In the genomic region with DNA sequence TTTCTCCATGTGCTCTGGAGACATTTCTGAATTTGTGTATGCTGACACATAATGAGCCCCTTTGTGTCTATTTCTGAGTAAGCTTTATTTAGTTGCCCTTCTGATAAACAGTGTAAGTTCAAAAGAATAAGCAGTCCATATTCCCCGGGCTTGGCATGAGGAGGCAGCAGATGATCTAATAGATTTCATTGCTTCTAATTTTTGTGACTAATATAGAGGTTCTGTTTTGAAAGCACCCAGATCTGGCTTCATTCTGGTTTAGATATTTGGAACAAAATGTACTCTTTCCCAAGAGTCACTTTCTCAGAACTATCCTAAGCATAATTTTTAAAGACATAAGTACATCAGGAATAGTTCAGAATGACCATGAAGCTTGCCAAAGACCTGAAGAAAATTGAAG, we compare ENCODE assay signal across 11 cellular contexts.
DNase-seq lines count a peak whose midpoint lies in the region; ATAC-seq and TF ChIP-seq lines count a peak whose summit lies in the region.
"Had no signal": no experiment of that assay in that cellular context is flagged by ENCODE, and none has a peak within 500 bp of the region (broad histone marks: within the 10 kb centered on the region; RNA-seq: fewer than 3 reads in every experiment).

No MANE protein-coding gene starts in this region.

- intact Hi-C loops in PC-3 (cut with micrococcal nuclease) = no loop called here
- intact Hi-C loops in ovary (cut with DNase I) = no loop called here
- intact Hi-C loops in activated naive CD4-positive, alpha-beta T cell treated with anti-CD3 and anti-CD28 coated beads for 36 hours (cut with micrococcal nuclease) = loop anchor here (5.0 kb wide), 1 partner anchor 358 kb away; no protein-coding TSS in a partner anchor
- intact Hi-C loops in ascending aorta (cut with DNase I) = loop anchor here (5.0 kb wide), 1 partner anchor 133 kb away; no protein-coding TSS in a partner anchor

- TF ChIP-seq CTCF in PC-3 (conservative IDR thresholded peaks at IDR 0.05; ENCODE audit: low read depth, low read length) = no peak
- no peak for TF ChIP-seq CTCF in ovary (IDR thresholded peaks at IDR 0.05)
- TF ChIP-seq CTCF in ascending aorta (IDR thresholded peaks at IDR 0.05) = no peak

- no peaks in the 10 kb centered on the region for H4K20me1 ChIP-seq in PC-3 (ENCODE audit: low read length)

- H3K4me3 Mint-ChIP-seq in activated naive CD4-positive, alpha-beta T cell treated with anti-CD3 and anti-CD28 coated beads for 36 hours = no peak overlapping the region
- H3K4me3 Mint-ChIP-seq: activated T-helper 1 cell treated with anti-CD3 and anti-CD28 coated beads, Interleukin-12 subunit alpha, Interleukin-12 subunit beta, Interleukin-2, Interleukin-4 antibody, amounts not matched to agents 30 ng/mL and 10 ng/mL and 1 ng/mL, durations not matched to agents 14 hours and 24 hours and 36 hours had no signal

- TF ChIP-seq EP300 in ovary (IDR thresholded peaks at IDR 0.05) = peak; percentile 44

- no peaks in the 10 kb centered on the region for H3K9me3 Mint-ChIP-seq in activated naive CD4-positive, alpha-beta T cell treated with anti-CD3 and anti-CD28 coated beads for 36 hours

- H3K4me3 ChIP-seq in ACC112 (ENCODE audit: low read depth, low read length) (no peak overlapping the region), PC-3 (ENCODE audit: low read length) (no peak overlapping the region), ovary (no peak overlapping the region), ascending aorta (no peak overlapping the region)

- H3K27ac ChIP-seq in ACC112 (ENCODE audit: low read depth, low read length) (peak overlapping the region; percentile 42), PC-3 (ENCODE audit: low read length) (no peak overlapping the region), ovary (no peak overlapping the region), ascending aorta (peak overlapping the region in 1 of 2 donors; percentile 34)

- POLR2A ChIA-PET in PC-3 (lab: Charles Lee; ENCODE audit: unreplicated experiment) = no interaction called here

- H3K9me3 ChIP-seq in PC-3 (ENCODE audit: low read length) = no peaks in the 10 kb centered on the region
- no peaks in the 10 kb centered on the region for H3K9me3 ChIP-seq in ovary
- H3K9me3 ChIP-seq in ascending aorta = no peaks in the 10 kb centered on the region

- WGBS in ovary, 3 donors = 0 to 1% (median 0%) methylated on average over 1 of the region's 1 CpG

- H3K4me1 ChIP-seq in ACC112 (ENCODE audit: control insufficient read depth, insufficient read depth, low read length, unreplicated experiment) (peaks cover 25% of the 10 kb centered on the region), PC-3 (ENCODE audit: insufficient read depth, low read length) (peaks cover 8% of the 10 kb centered on the region), ovary (ENCODE audit: insufficient read depth) (no peaks in the 10 kb centered on the region), ascending aorta (no peaks in the 10 kb centered on the region)

- no peak for ATAC-seq in PC-3
- ATAC-seq: SK-N-SH treated with all-trans-retinoic acid at 6 μM for 48 hours had no signal

- no peak overlapping the region for H3K9ac ChIP-seq in PC-3 (ENCODE audit: low read length)

- H2AFZ ChIP-seq in ACC112 (ENCODE audit: low read length, unreplicated experiment) = peak overlapping the region; percentile 2
- no peak overlapping the region for H2AFZ ChIP-seq in PC-3 (ENCODE audit: low read length)

- H3K27me3 ChIP-seq in ACC112 (ENCODE audit: insufficient read depth, low read length) = no peaks in the 10 kb centered on the region
- no peaks in the 10 kb centered on the region for H3K27me3 ChIP-seq in PC-3 (ENCODE audit: low read length)
- no peaks in the 10 kb centered on the region for H3K27me3 ChIP-seq in ovary
- H3K27me3 ChIP-seq in ascending aorta = no peaks in the 10 kb centered on the region

- H3K36me3 ChIP-seq in ACC112 (ENCODE audit: insufficient read depth, low read length) = no peaks in the 10 kb centered on the region
- no peaks in the 10 kb centered on the region for H3K36me3 ChIP-seq in PC-3 (ENCODE audit: low read depth, low read length)
- H3K36me3 ChIP-seq in ovary = no peaks in the 10 kb centered on the region
- no peaks in the 10 kb centered on the region for H3K36me3 ChIP-seq in ascending aorta

- CTCF ChIA-PET in PC-3 (lab: Charles Lee) = no interaction called here
- CTCF ChIA-PET in activated naive CD4-positive, alpha-beta T cell treated with anti-CD3 and anti-CD28 coated beads for 36 hours (lab: Charles Lee) = interaction anchor here (1.3 kb wide), 1 partner anchor 43 kb away, joined by 3 read pairs; no protein-coding TSS in a partner anchor

- H3K36me3 Mint-ChIP-seq in activated naive CD4-positive, alpha-beta T cell treated with anti-CD3 and anti-CD28 coated beads for 36 hours (ENCODE audit: low read depth) = no peaks in the 10 kb centered on the region

- TF ChIP-seq POLR2A in ovary (IDR thresholded peaks at IDR 0.05) = no peak

- no peaks in the 10 kb centered on the region for H3F3A ChIP-seq in PC-3 (ENCODE audit: low read length, unreplicated experiment)

- DNase-seq in PC-3 (peak; percentile 5), fibroblast of peridontal ligament (ENCODE audit: extremely low read depth) (peak; percentile 40), ovary (peak in 1 of 5 donors; percentile 28), GM19238 (ENCODE audit: insufficient read length, low spot score) (no peak), NCI-H345 (lab: John Stamatoyannopoulos, UW) (no peak), ascending aorta (ENCODE audit: low spot score in 2 of 2) (no peak)
- DNase-seq in activated naive CD4-positive, alpha-beta T cell treated with anti-CD3 and anti-CD28 coated beads for 36 hours = no peak
- DNase-seq: NCI-H187 had no signal

- H3K27ac Mint-ChIP-seq in activated naive CD4-positive, alpha-beta T cell treated with anti-CD3 and anti-CD28 coated beads for 36 hours = no peak overlapping the region
- H3K27ac Mint-ChIP-seq: activated T-helper 1 cell treated with anti-CD3 and anti-CD28 coated beads, Interleukin-12 subunit alpha, Interleukin-12 subunit beta, Interleukin-2, Interleukin-4 antibody, amounts not matched to agents 30 ng/mL and 10 ng/mL and 1 ng/mL, durations not matched to agents 14 hours and 24 hours and 36 hours had no signal

- H3K9me2 ChIP-seq in PC-3 (replicated peaks; ENCODE audit: low read length) = no peaks in the 10 kb centered on the region

- H3K4me1 Mint-ChIP-seq in activated naive CD4-positive, alpha-beta T cell treated with anti-CD3 and anti-CD28 coated beads for 36 hours (ENCODE audit: low read depth) = peaks cover 29% of the 10 kb centered on the region

- no peak overlapping the region for H3K4me2 ChIP-seq in PC-3 (ENCODE audit: low read length)

- BruUV-seq in PC-3 (replicated peaks; lab: Mats Ljungman, UMichigan) = no TSS peak

- H3K79me2 ChIP-seq in ACC112 (ENCODE audit: control insufficient read depth, insufficient read depth, low read length, unreplicated experiment) (no peaks in the 10 kb centered on the region), PC-3 (ENCODE audit: low read length) (no peaks in the 10 kb centered on the region)

- no peaks in the 10 kb centered on the region for H3K27me3 Mint-ChIP-seq in activated naive CD4-positive, alpha-beta T cell treated with anti-CD3 and anti-CD28 coated beads for 36 hours (ENCODE audit: low read depth)

Comparison
In these comparisons a context has a peak if more than half of its experiments do, and no peak if none do; other contexts are left out.
1. DNase-seq: peak in PC-3 (single experiment) and fibroblast of peridontal ligament (single experiment); none in activated naive CD4-positive, alpha-beta T cell treated with anti-CD3 and anti-CD28 coated beads for 36 hours (single experiment), GM19238 (single experiment), NCI-H345 (single experiment) and ascending aorta (0 of 2).
2. intact Hi-C loops: an anchor here in activated naive CD4-positive, alpha-beta T cell treated with anti-CD3 and anti-CD28 coated beads for 36 hours (5.0 kb wide) and ascending aorta (5.0 kb wide); none called in PC-3 and ovary.